ENCODE assay signal across 2 cellular contexts in genomic region chr19:6412111-6412999, GRCh38.
A peak's percentile ranks its signal among the peaks of the same experiment; 100 is the strongest.
TF ChIP-seq lines count a peak whose summit lies in the region.

No MANE protein-coding gene starts in this region.

TF ChIP-seq in HCT116, 20 proteins besides CTCF, POLR2A, EP300 and RAD21:
- no peak for TF ChIP-seq YY1 (IDR thresholded peaks at IDR 0.05; ENCODE audit: extremely low read depth, insufficient replicate concordance, low read depth, low read length)
- no peak for TF ChIP-seq MAX (IDR thresholded peaks at IDR 0.05)
- no peak for TF ChIP-seq ELF1 (IDR thresholded peaks at IDR 0.05; ENCODE audit: borderline replicate concordance, low read depth)
- TF ChIP-seq SP1 (IDR thresholded peaks at IDR 0.05; ENCODE audit: low read depth), result no peak
- TF ChIP-seq ZNF274 (IDR thresholded peaks at IDR 0.05; ENCODE audit: low read depth, low read length), result no peak
- no peak for TF ChIP-seq EZH2 (IDR thresholded peaks at IDR 0.05)
- TF ChIP-seq CBX3 (IDR thresholded peaks at IDR 0.05; ENCODE audit: low read depth), result no peak
- no peak for TF ChIP-seq ZBTB33 (IDR thresholded peaks at IDR 0.05; ENCODE audit: extremely low read depth, insufficient replicate concordance, low read length)
- TF ChIP-seq JUND (IDR thresholded peaks at IDR 0.05), result no peak
- no peak for TF ChIP-seq SIN3A (IDR thresholded peaks at IDR 0.05; ENCODE audit: low read depth)
- no peak for TF ChIP-seq ZFX (IDR thresholded peaks at IDR 0.05)
- TF ChIP-seq REST (IDR thresholded peaks at IDR 0.05; ENCODE audit: low read depth), result no peak
- no peak for TF ChIP-seq SRF (IDR thresholded peaks at IDR 0.05; ENCODE audit: low read depth)
- TF ChIP-seq POLR2AphosphoS5 (IDR thresholded peaks at IDR 0.05; ENCODE audit: low read depth, low read length), result no peak; the same call in 1 of the 2 replicates
- TF ChIP-seq CEBPB (IDR thresholded peaks at IDR 0.05; ENCODE audit: low read depth), result no peak
- no peak for TF ChIP-seq ATF3 (IDR thresholded peaks at IDR 0.05)
- TF ChIP-seq FOSL1 (IDR thresholded peaks at IDR 0.05; ENCODE audit: low read depth), result no peak
- TF ChIP-seq EZH2phosphoT487 (IDR thresholded peaks at IDR 0.05; ENCODE audit: borderline replicate concordance), result no peak
- no peak for TF ChIP-seq TCF7L2 (IDR thresholded peaks at IDR 0.05; ENCODE audit: borderline replicate concordance, extremely low read depth, insufficient read depth, insufficient read length)

TF ChIP-seq in endothelial cell of umbilical vein, 7 proteins besides CTCF, POLR2A, EP300 and RAD21:
- TF ChIP-seq FOS (IDR thresholded peaks at IDR 0.05; ENCODE audit: borderline replicate concordance, insufficient read depth, low read length), result no peak
- TF ChIP-seq POLR2AphosphoS5 (IDR thresholded peaks at IDR 0.05; ENCODE audit: insufficient read depth, low read depth, low read length), result peak; percentile 23
